ENCODE assay signal across 18 cellular contexts in genomic region chr1:55311057-55311631, GRCh38.
A peak's percentile ranks its signal among the peaks of the same experiment; 100 is the strongest.
DNase-seq lines count a peak whose midpoint lies in the region; ATAC-seq and TF ChIP-seq lines count a peak whose summit lies in the region.
"Had no signal": no experiment of that assay in that cellular context is flagged by ENCODE, and none has a peak within 500 bp of the region (broad histone marks: within the 10 kb centered on the region; RNA-seq: fewer than 3 reads in every experiment).

No MANE protein-coding gene starts in this region.

- BruUV-seq in PC-9 (replicated peaks; lab: Mats Ljungman, UMichigan): no TSS peak

- H4K20me1 ChIP-seq in PC-9 (ENCODE audit: insufficient read depth): no peaks in the 10 kb centered on the region

- 0 out of 2 replicates have a peak, but pooled peaks cover 13% of the 10 kb centered on the region for H3F3A ChIP-seq in PC-9 (ENCODE audit: insufficient read depth, low read depth)

- H3K36me3 ChIP-seq in PC-9 (ENCODE audit: low read depth) (no peaks in the 10 kb centered on the region), right lobe of liver (no peaks in the 10 kb centered on the region)
- H3K36me3 ChIP-seq: ascending aorta, heart right ventricle, left lung, sigmoid colon, stomach had no signal

- peaks cover 27% of the 10 kb centered on the region for H3K4me1 Mint-ChIP-seq in chondrocyte (ENCODE audit: low read depth)
- H3K4me1 Mint-ChIP-seq in osteocyte (ENCODE audit: unreplicated experiment): peaks cover 21% of the 10 kb centered on the region
- H3K4me1 Mint-ChIP-seq in activated T-helper 2 cell treated with anti-CD3 and anti-CD28 coated beads, Interferon-gamma antibody, Interleukin-2, Interleukin-4, amounts not matched to agents 10 μg/mL and 5 μg/mL and 100 μg/mL, durations not matched to agents 14 hours and 24 hours and 36 hours (ENCODE audit: low read depth): peaks cover 7% of the 10 kb centered on the region

- no peaks in the 10 kb centered on the region for H3K36me3 Mint-ChIP-seq in chondrocyte (ENCODE audit: low read depth)
- no peaks in the 10 kb centered on the region for H3K36me3 Mint-ChIP-seq in osteocyte (ENCODE audit: unreplicated experiment)
- no peaks in the 10 kb centered on the region for H3K36me3 Mint-ChIP-seq in activated T-helper 2 cell treated with anti-CD3 and anti-CD28 coated beads, Interferon-gamma antibody, Interleukin-2, Interleukin-4, amounts not matched to agents 10 μg/mL and 5 μg/mL and 100 μg/mL, durations not matched to agents 14 hours and 24 hours and 36 hours (ENCODE audit: low read depth)
- H3K36me3 Mint-ChIP-seq: natural killer cell treated with Interleukin-12 subunit alpha and Interleukin-12 subunit beta and Interleukin-15 and Interleukin-18, amount 100 ng/mL, for 72 hours had no signal

- TF ChIP-seq CTCF in PC-9 (conservative IDR thresholded peaks at IDR 0.05): no peak
- no peak for TF ChIP-seq CTCF in chondrocyte (IDR thresholded peaks at IDR 0.05)
- no peak for TF ChIP-seq CTCF in osteocyte (IDR thresholded peaks at IDR 0.05)
- no peak for TF ChIP-seq CTCF in right lobe of liver (IDR thresholded peaks at IDR 0.05)

- POLR2A ChIA-PET in PC-9 (lab: Charles Lee; ENCODE audit: unreplicated experiment): no interaction called here

- H3K9me3 ChIP-seq in PC-9 (ENCODE audit: insufficient read depth, low read depth) (no peaks in the 10 kb centered on the region; the same call in 1 of the 2 replicates), right lobe of liver (no peaks in the 10 kb centered on the region)
- H3K9me3 ChIP-seq: ascending aorta, heart right ventricle, left lung, sigmoid colon, stomach had no signal

- H3K4me3 ChIP-seq in PC-9 (no peak overlapping the region), right lobe of liver (no peak overlapping the region)
- H3K4me3 ChIP-seq: ascending aorta, heart right ventricle, left lung, sigmoid colon, stomach had no signal

- no peaks in the 10 kb centered on the region for H3K27me3 ChIP-seq in PC-9 (ENCODE audit: insufficient read depth, low read depth)
- H3K27me3 ChIP-seq in right lobe of liver: no peaks in the 10 kb centered on the region
- H3K27me3 ChIP-seq: ascending aorta, heart right ventricle, left lung, sigmoid colon, stomach had no signal

- H3K27ac Mint-ChIP-seq in chondrocyte (ENCODE audit: unreplicated experiment) (peak overlapping the region; percentile 86), osteocyte (ENCODE audit: unreplicated experiment) (peak overlapping the region; percentile 70)
- no peak overlapping the region for H3K27ac Mint-ChIP-seq in activated T-helper 2 cell treated with anti-CD3 and anti-CD28 coated beads, Interferon-gamma antibody, Interleukin-2, Interleukin-4, amounts not matched to agents 10 μg/mL and 5 μg/mL and 100 μg/mL, durations not matched to agents 14 hours and 24 hours and 36 hours
- H3K27ac Mint-ChIP-seq: activated CD4-positive, alpha-beta T cell treated with anti-CD3 and anti-CD28 coated beads, Interleukin-2, amount 10 ng/mL, durations not matched to agents 24 days and 14 days; natural killer cell treated with Interleukin-12 subunit alpha and Interleukin-12 subunit beta and Interleukin-15 and Interleukin-18, amount 100 ng/mL, for 72 hours had no signal

- DNase-seq in GM04503 (ENCODE audit: low read depth): peak; percentile 27
- DNase-seq in PC-9: no peak
- no peak for DNase-seq in chondrocyte (ENCODE audit: low spot score)
- no peak for DNase-seq in osteocyte (ENCODE audit: extremely low spot score, unreplicated experiment)
- DNase-seq in right lobe of liver: no peak
- DNase-seq in NCI-H748 (lab: John Stamatoyannopoulos, UW; ENCODE audit: unreplicated experiment): no peak
- no peak for DNase-seq in activated T-helper 2 cell treated with anti-CD3 and anti-CD28 coated beads, Interferon-gamma antibody, Interleukin-2, Interleukin-4, amounts not matched to agents 10 μg/mL and 5 μg/mL and 100 μg/mL, durations not matched to agents 14 hours and 24 hours and 36 hours (ENCODE audit: low spot score)
- DNase-seq: activated CD4-positive, alpha-beta T cell treated with anti-CD3 and anti-CD28 coated beads, Interleukin-2, amount 10 ng/mL, durations not matched to agents 24 days and 14 days; effector CD8-positive, alpha-beta T cell; heart right ventricle; NCI-H1092; NCI-H510A; sigmoid colon; stomach had no signal

- ATAC-seq in right lobe of liver (no peak), GM21717 (IDR thresholded peaks at IDR 0.05; ENCODE audit: unreplicated experiment) (no peak)
- ATAC-seq: natural killer cell treated with Interleukin-12 subunit alpha and Interleukin-12 subunit beta and Interleukin-15 and Interleukin-18, amount 100 ng/mL, for 72 hours had no signal

- H2AFZ ChIP-seq in PC-9: no peak overlapping the region

- no peaks in the 10 kb centered on the region for H3K9me2 ChIP-seq in PC-9 (ENCODE audit: insufficient read depth)

- H3K27me3 Mint-ChIP-seq in chondrocyte (ENCODE audit: low read depth) (peaks cover 11% of the 10 kb centered on the region), osteocyte (ENCODE audit: unreplicated experiment) (peaks cover 2% of the 10 kb centered on the region)
- peaks cover 1% of the 10 kb centered on the region for H3K27me3 Mint-ChIP-seq in activated T-helper 2 cell treated with anti-CD3 and anti-CD28 coated beads, Interferon-gamma antibody, Interleukin-2, Interleukin-4, amounts not matched to agents 10 μg/mL and 5 μg/mL and 100 μg/mL, durations not matched to agents 14 hours and 24 hours and 36 hours (ENCODE audit: low read depth)

- 61% methylated on average over 6 of the region's 7 CpGs for WGBS in right lobe of liver (ENCODE audit: insufficient coverage, low coverage, low lambda C conversion rate, missing lambda C conversion rate)

- no peak overlapping the region for H3K27ac ChIP-seq in PC-9
- H3K27ac ChIP-seq in right lobe of liver: no peak overlapping the region
- H3K27ac ChIP-seq: ascending aorta, sigmoid colon had no signal

- H3K9me3 Mint-ChIP-seq in chondrocyte (ENCODE audit: low read depth) (no peaks in the 10 kb centered on the region), osteocyte (ENCODE audit: unreplicated experiment) (no peaks in the 10 kb centered on the region)
- H3K9me3 Mint-ChIP-seq in activated T-helper 2 cell treated with anti-CD3 and anti-CD28 coated beads, Interferon-gamma antibody, Interleukin-2, Interleukin-4, amounts not matched to agents 10 μg/mL and 5 μg/mL and 100 μg/mL, durations not matched to agents 14 hours and 24 hours and 36 hours: no peaks in the 10 kb centered on the region
- H3K9me3 Mint-ChIP-seq: activated CD4-positive, alpha-beta T cell treated with anti-CD3 and anti-CD28 coated beads, Interleukin-2, amount 10 ng/mL, durations not matched to agents 24 days and 14 days; natural killer cell treated with Interleukin-12 subunit alpha and Interleukin-12 subunit beta and Interleukin-15 and Interleukin-18, amount 100 ng/mL, for 72 hours had no signal

- peak overlapping the region; percentile 34; the same call in 1 of the 2 replicates for H3K4me2 ChIP-seq in PC-9

- intact Hi-C loops in PC-9 (cut with micrococcal nuclease; ENCODE audit: unreplicated experiment): no loop called here
- intact Hi-C loops in right lobe of liver (cut with DNase I): no loop called here
- intact Hi-C loops in activated T-helper 2 cell treated with anti-CD3 and anti-CD28 coated beads, Interferon-gamma antibody, Interleukin-2, Interleukin-4, amounts not matched to agents 10 μg/mL and 5 μg/mL and 100 μg/mL, durations not matched to agents 14 hours and 24 hours and 36 hours (cut with micrococcal nuclease): no loop called here

- H3K4me3 Mint-ChIP-seq in chondrocyte (ENCODE audit: unreplicated experiment) (no peak overlapping the region), osteocyte (ENCODE audit: unreplicated experiment) (no peak overlapping the region)
- H3K4me3 Mint-ChIP-seq in activated T-helper 2 cell treated with anti-CD3 and anti-CD28 coated beads, Interferon-gamma antibody, Interleukin-2, Interleukin-4, amounts not matched to agents 10 μg/mL and 5 μg/mL and 100 μg/mL, durations not matched to agents 14 hours and 24 hours and 36 hours (ENCODE audit: low read depth): no peak overlapping the region
- H3K4me3 Mint-ChIP-seq: activated CD4-positive, alpha-beta T cell treated with anti-CD3 and anti-CD28 coated beads, Interleukin-2, amount 10 ng/mL, durations not matched to agents 24 days and 14 days; natural killer cell treated with Interleukin-12 subunit alpha and Interleukin-12 subunit beta and Interleukin-15 and Interleukin-18, amount 100 ng/mL, for 72 hours had no signal

- TF ChIP-seq POLR2A in right lobe of liver (IDR thresholded peaks at IDR 0.05): no peak

- no peaks in the 10 kb centered on the region for H3K79me2 ChIP-seq in PC-9 (ENCODE audit: low read depth)

- CTCF ChIA-PET in PC-9 (lab: Charles Lee): interaction anchor here (0.6 to 0.7 kb wide), 2 partner anchors 10 to 1273 kb away, joined by 7 to 8 read pairs; no protein-coding TSS in a partner anchor

- H3K4me1 ChIP-seq in PC-9 (replicated peaks; ENCODE audit: insufficient read depth): peaks cover 28% of the 10 kb centered on the region
- no peaks in the 10 kb centered on the region for H3K4me1 ChIP-seq in right lobe of liver
- H3K4me1 ChIP-seq: ascending aorta, left lung, stomach had no signal
